ENCODE assay signal across 8 cellular contexts in genomic region chr13:30673669-30674521, GRCh38. TPM values are rescaled to one million over a fixed set of nuclear protein-coding genes. Genes with fewer than 3 reads are reported as not detected.
DNase-seq lines count a peak whose midpoint lies in the region; ATAC-seq, FAIRE-seq and TF ChIP-seq lines count a peak whose summit lies in the region.

No MANE protein-coding gene starts in this region.

- peak overlapping the region; percentile 49 to 78 for H3K27ac ChIP-seq in kidney (ENCODE audit: low read depth in 2 of 2, low read length in 2 of 2)

- TF ChIP-seq CTCF in kidney (IDR thresholded peaks at IDR 0.05; ENCODE audit: borderline replicate concordance, extremely low read depth, insufficient read depth), result peak; percentile 53

- peak; percentile 88 for DNase-seq in AG08395 (ENCODE audit: low spot score)
- peak; percentile 35 for DNase-seq in NCI-H345 treated with DMSO at 0.1 percent for 48 hours (lab: John Stamatoyannopoulos, UW; ENCODE audit: unreplicated experiment)
- peak; percentile 71 for DNase-seq in activated CD4-positive, CD25-positive, alpha-beta regulatory T cell treated with anti-CD3 and anti-CD28 coated beads, Interleukin-2, amount 50 U/mL, for 16 hours (ENCODE audit: low read depth, low spot score)
- DNase-seq in central memory CD8-positive, alpha-beta T cell (ENCODE audit: low spot score in 2 of 2), result peak; percentile 93 to 94
- DNase-seq in kidney, result peak; percentile 97
- DNase-seq in stimulated activated CD4-positive, alpha-beta T cell treated with anti-CD3 and anti-CD28 coated beads, Interleukin-15, amount 100 ng/mL, for 24 hours, result peak; percentile 92

- peak overlapping the region; percentile 81 for H3K4me3 Mint-ChIP-seq in central memory CD8-positive, alpha-beta T cell

- no peaks in the 10 kb centered on the region for H3K9me3 ChIP-seq in kidney (ENCODE audit: control insufficient read depth in 1 of 2, low read length in 2 of 2)

- peaks cover 17% of the 10 kb centered on the region for H3K4me1 Mint-ChIP-seq in central memory CD8-positive, alpha-beta T cell

- peak overlapping the region; percentile 58 to 60 for H3K4me3 ChIP-seq in kidney (ENCODE audit: low read length in 2 of 2)

- FAIRE-seq in kidney (lab: Jason Lieb, UNC), result no peak

- H3K4me1 ChIP-seq in kidney (ENCODE audit: control insufficient read depth in 1 of 2, insufficient read depth in 1 of 2, low read depth in 1 of 2, low read length in 2 of 2), result peaks cover 0 to 2% of the 10 kb centered on the region in 2 donors

- H3K36me3 Mint-ChIP-seq in central memory CD8-positive, alpha-beta T cell (ENCODE audit: insufficient read depth), result peaks cover 16% of the 10 kb centered on the region

- H3K36me3 ChIP-seq in kidney (ENCODE audit: control insufficient read depth in 1 of 2, insufficient read depth in 2 of 2, low read length in 2 of 2), result no peaks in the 10 kb centered on the region

- H3K9me3 Mint-ChIP-seq in central memory CD8-positive, alpha-beta T cell, result no peaks in the 10 kb centered on the region

- H3K27ac Mint-ChIP-seq in central memory CD8-positive, alpha-beta T cell (ENCODE audit: low read depth), result peak overlapping the region; percentile 99

- H3K9ac ChIP-seq in kidney (ENCODE audit: low read length in 2 of 2), result peak overlapping the region; percentile 13 to 33

- no peaks in the 10 kb centered on the region for H3K27me3 Mint-ChIP-seq in central memory CD8-positive, alpha-beta T cell

- ATAC-seq in GM18870 (IDR thresholded peaks at IDR 0.05; ENCODE audit: unreplicated experiment) (peak; percentile 60), HG03139 (IDR thresholded peaks at IDR 0.05; ENCODE audit: unreplicated experiment) (peak; percentile 88)
- peak; percentile 94 for ATAC-seq in central memory CD8-positive, alpha-beta T cell (replicated peaks; ENCODE audit: extremely low read depth, poor library complexity, severe bottlenecking)

- intact Hi-C loops in kidney (cut with DNase I), result no loop called here

RNA-seq across cellular contexts. Expression of gene USPL1, which starts 56.2 kb away (rescaled TPM):
- 18.4 TPM for total RNA-seq in kidney
- 6.3 TPM for polyA plus RNA-seq in kidney (ENCODE audit: insufficient read depth, low read depth, low replicate concordance)

Comparison
In these comparisons a context has a peak if more than half of its experiments do, and no peak if none do; other contexts are left out.
1. Peak in every context shown above with its lines: DNase-seq, ATAC-seq, H3K4me3 ChIP-seq and H3K27ac ChIP-seq.
2. DNase-seq: peak in every context shown above with its lines; median percentile 97 in kidney; 94 in central memory CD8-positive, alpha-beta T cell; 92 in stimulated activated CD4-positive, alpha-beta T cell treated with anti-CD3 and anti-CD28 coated beads, Interleukin-15, amount 100 ng/mL, for 24 hours; 88 in AG08395; 71 in activated CD4-positive, CD25-positive, alpha-beta regulatory T cell treated with anti-CD3 and anti-CD28 coated beads, Interleukin-2, amount 50 U/mL, for 16 hours; 35 in NCI-H345 treated with DMSO at 0.1 percent for 48 hours.